Comparison of ENCODE assay signal across 10 cellular contexts in genomic region chr1:209490013-209490412, GRCh38.
DNase-seq lines count a peak whose midpoint lies in the region; ATAC-seq and TF ChIP-seq lines count a peak whose summit lies in the region.
"Had no signal": no experiment of that assay in that cellular context is flagged by ENCODE, and none has a peak within 500 bp of the region (broad histone marks: within the 10 kb centered on the region; RNA-seq: fewer than 3 reads in every experiment).

No MANE protein-coding gene starts in this region.

- no peak overlapping the region for H3K4me3 ChIP-seq in mesendoderm (ENCODE audit: low read length)

- peak overlapping the region; percentile 37 for H2BK5ac ChIP-seq in mesendoderm (ENCODE audit: low read length)

- no peak overlapping the region for H3K4me2 ChIP-seq in mesendoderm (ENCODE audit: low read length)

- H2AK5ac ChIP-seq in mesendoderm (ENCODE audit: low read length), result no peak overlapping the region

- peak overlapping the region; percentile 91 for H4K8ac ChIP-seq in mesendoderm (ENCODE audit: low read depth, low read length)

- no peaks in the 10 kb centered on the region for H3K79me1 ChIP-seq in mesendoderm (ENCODE audit: low read length)

- H3K27ac Mint-ChIP-seq in activated naive CD8-positive, alpha-beta T cell treated with anti-CD3 and anti-CD28 coated beads for 36 hours, result no peak overlapping the region
- H3K27ac Mint-ChIP-seq: T-helper 17 cell had no signal

- H3K27me3 ChIP-seq in mesendoderm (ENCODE audit: insufficient read depth, low read length, poor library complexity), result no peaks in the 10 kb centered on the region

- ATAC-seq in GM21390 (IDR thresholded peaks at IDR 0.05; ENCODE audit: unreplicated experiment), result no peak
- ATAC-seq: T-helper 17 cell had no signal

- H3K27ac ChIP-seq in mesendoderm (ENCODE audit: low read depth, low read length), result no peak overlapping the region

- H3K36me3 Mint-ChIP-seq in activated naive CD8-positive, alpha-beta T cell treated with anti-CD3 and anti-CD28 coated beads for 36 hours, result no peaks in the 10 kb centered on the region

- in situ Hi-C loops in T47D (cut with HindIII; ENCODE audit: low pct_unique_long_range_greater_than_20kb, low sequenced_read_pairs), result no loop called here

- H3K9ac ChIP-seq in mesendoderm (ENCODE audit: low read length), result no peak overlapping the region

- no peaks in the 10 kb centered on the region for H3K36me3 ChIP-seq in mesendoderm (ENCODE audit: control insufficient read depth, insufficient read depth, low read length)

- H3K4ac ChIP-seq in mesendoderm (ENCODE audit: low read depth, low read length), result no peak overlapping the region

- H3K18ac ChIP-seq in mesendoderm (ENCODE audit: low read length), result peak overlapping the region; percentile 98

- peak overlapping the region; percentile 82 for H2BK120ac ChIP-seq in mesendoderm (ENCODE audit: low read depth, low read length)

- no peak for TF ChIP-seq CTCF in GM20000 (IDR thresholded peaks at IDR 0.05; ENCODE audit: extremely low read depth, missing control alignments)

- WGBS in mesendoderm (ENCODE audit: extremely low coverage, insufficient coverage, low lambda C conversion rate), result no CpG with 5 or more reads among the region's 3 CpGs

- peaks cover 18% of the 10 kb centered on the region for H3K4me1 ChIP-seq in mesendoderm (ENCODE audit: control insufficient read depth, low read depth, low read length)

- H3K79me2 ChIP-seq in mesendoderm (ENCODE audit: control insufficient read depth, insufficient read depth, low read length), result no peaks in the 10 kb centered on the region

- no peak overlapping the region for H3K4me3 Mint-ChIP-seq in activated naive CD8-positive, alpha-beta T cell treated with anti-CD3 and anti-CD28 coated beads for 36 hours
- H3K4me3 Mint-ChIP-seq: T-helper 17 cell had no signal

- no peak overlapping the region for H2BK15ac ChIP-seq in mesendoderm (replicated peaks; ENCODE audit: low read depth)

- H3K27me3 Mint-ChIP-seq in activated naive CD8-positive, alpha-beta T cell treated with anti-CD3 and anti-CD28 coated beads for 36 hours, result peaks cover under 1% of the 10 kb centered on the region

- H3K23ac ChIP-seq in mesendoderm (ENCODE audit: low read length), result no peak overlapping the region

- DNase-seq in DMS153 (lab: John Stamatoyannopoulos, UW), result peak; percentile 38
- DNase-seq in NCI-H1694 (lab: John Stamatoyannopoulos, UW), result peak; percentile 6
- DNase-seq in T47D (ENCODE audit: low read depth in 1 of 2, low spot score in 1 of 2), result peak; percentile 42 to 65
- peak; percentile 60 for DNase-seq in mesendoderm
- no peak for DNase-seq in HuH-7.5 (ENCODE audit: low spot score)
- DNase-seq in GM20000 (ENCODE audit: low spot score), result no peak
- DNase-seq in activated naive CD8-positive, alpha-beta T cell treated with anti-CD3 and anti-CD28 coated beads for 36 hours, result no peak
- DNase-seq: activated gamma-delta T cell treated with Interleukin-2 at 50 U/mL for 16 hours, T-helper 17 cell had no signal

- no peaks in the 10 kb centered on the region for H3K4me1 Mint-ChIP-seq in activated naive CD8-positive, alpha-beta T cell treated with anti-CD3 and anti-CD28 coated beads for 36 hours
- H3K4me1 Mint-ChIP-seq: T-helper 17 cell had no signal

- no peak overlapping the region for H4K5ac ChIP-seq in mesendoderm (ENCODE audit: low read length)

- no peak overlapping the region for H3K56ac ChIP-seq in mesendoderm (ENCODE audit: low read length)

- no peaks in the 10 kb centered on the region for H3K9me3 Mint-ChIP-seq in activated naive CD8-positive, alpha-beta T cell treated with anti-CD3 and anti-CD28 coated beads for 36 hours

Comparison
In these comparisons a context has a peak if more than half of its experiments do, and no peak if none do; other contexts are left out.
1. DNase-seq: peak in DMS153 (single experiment), NCI-H1694 (single experiment), T47D (2 of 2) and mesendoderm (single experiment); none in HuH-7.5 (single experiment), GM20000 (single experiment) and activated naive CD8-positive, alpha-beta T cell treated with anti-CD3 and anti-CD28 coated beads for 36 hours (single experiment).